30 cellular contexts compared by ENCODE assay signal in the genomic region with DNA sequence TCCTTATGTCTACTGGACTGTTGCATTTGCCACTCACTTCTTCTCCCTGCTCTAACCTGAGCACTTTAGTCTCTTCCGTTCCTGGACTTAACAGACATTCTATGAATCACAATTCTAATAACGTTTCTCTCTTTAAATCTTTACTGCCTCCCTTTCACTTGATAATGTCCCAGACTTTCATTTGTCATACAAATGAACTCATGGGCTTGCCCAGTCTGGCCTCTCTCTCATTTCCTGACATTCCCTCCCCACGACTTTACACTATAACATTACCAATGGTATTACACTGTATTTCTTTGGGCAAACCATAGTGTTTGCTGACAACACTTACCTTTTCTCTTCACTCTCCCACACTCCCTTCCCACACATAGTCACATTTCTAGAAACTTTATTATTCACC.
"Had no signal": no experiment of that assay in that cellular context is flagged by ENCODE, and none has a peak within 500 bp of the region (broad histone marks: within the 10 kb centered on the region; RNA-seq: fewer than 3 reads in every experiment).

No MANE protein-coding gene starts in this region.

- H3K4me1 ChIP-seq: ascending aorta, breast epithelium, esophagus muscularis mucosa, gastroesophageal sphincter, heart right ventricle had no signal

- H3K27me3 Mint-ChIP-seq: activated CD4-positive, alpha-beta memory T cell treated with anti-CD3 and anti-CD28 coated beads, Interleukin-2, amount 10 ng/mL, durations not matched to agents 7 days and 5 days; activated CD4-positive, alpha-beta T cell treated with anti-CD3 and anti-CD28 coated beads, Interleukin-2, amount 10 ng/mL, durations not matched to agents 7 days and 5 days; activated naive CD4-positive, alpha-beta T cell treated with anti-CD3 and anti-CD28 coated beads, Interleukin-2, amount 10 ng/mL, durations not matched to agents 7 days and 5 days; activated naive CD8-positive, alpha-beta T cell treated with anti-CD3 and anti-CD28 coated beads, Interleukin-2, amount 10 ng/mL, durations not matched to agents 7 days and 5 days; activated T-cell treated with anti-CD3 and anti-CD28 coated beads, Interleukin-2, amount 50 U/mL, for 24 hours; brain; T-helper 17 cell had no signal

- ATAC-seq: activated naive CD4-positive, alpha-beta T cell treated with anti-CD3 and anti-CD28 coated beads, Interleukin-2, amount 50 U/mL, for 72 hours; activated T-cell treated with anti-CD3 and anti-CD28 coated beads, Interleukin-2, amount 50 U/mL, for 72 hours; gastroesophageal sphincter; heart right ventricle; T-helper 17 cell had no signal

- H3K27ac Mint-ChIP-seq: activated CD4-positive, alpha-beta memory T cell treated with anti-CD3 and anti-CD28 coated beads, Interleukin-2, amount 10 ng/mL, durations not matched to agents 7 days and 5 days; activated CD4-positive, alpha-beta T cell treated with anti-CD3 and anti-CD28 coated beads, Interleukin-2, amount 10 ng/mL, durations not matched to agents 7 days and 5 days; activated naive CD4-positive, alpha-beta T cell treated with anti-CD3 and anti-CD28 coated beads, Interleukin-2, amount 10 ng/mL, durations not matched to agents 7 days and 5 days; activated naive CD4-positive, alpha-beta T cell treated with anti-CD3 and anti-CD28 coated beads, Interleukin-2, amount 50 U/mL, for 72 hours; activated naive CD8-positive, alpha-beta T cell treated with anti-CD3 and anti-CD28 coated beads, Interleukin-2, amount 10 ng/mL, durations not matched to agents 7 days and 5 days; activated T-cell treated with anti-CD3 and anti-CD28 coated beads, Interleukin-2, amount 50 U/mL, for 24 hours; activated T-cell treated with anti-CD3 and anti-CD28 coated beads, Interleukin-2, amount 50 U/mL, for 72 hours; brain; endodermal cell; T-helper 17 cell; T-helper 2 cell treated with Interferon-gamma antibody and Interleukin-4, amounts not matched to agents 5 μg/mL and 100 μg/mL, for 36 hours had no signal

- H3K4me3 Mint-ChIP-seq: activated CD4-positive, alpha-beta memory T cell treated with anti-CD3 and anti-CD28 coated beads, Interleukin-2, amount 10 ng/mL, durations not matched to agents 7 days and 5 days; activated CD4-positive, alpha-beta T cell treated with anti-CD3 and anti-CD28 coated beads, Interleukin-2, amount 10 ng/mL, durations not matched to agents 7 days and 5 days; activated naive CD4-positive, alpha-beta T cell treated with anti-CD3 and anti-CD28 coated beads, Interleukin-2, amount 10 ng/mL, durations not matched to agents 7 days and 5 days; activated naive CD8-positive, alpha-beta T cell treated with anti-CD3 and anti-CD28 coated beads, Interleukin-2, amount 10 ng/mL, durations not matched to agents 7 days and 5 days; activated T-cell treated with anti-CD3 and anti-CD28 coated beads, Interleukin-2, amount 50 U/mL, for 24 hours; activated T-cell treated with anti-CD3 and anti-CD28 coated beads, Interleukin-2, amount 50 U/mL, for 72 hours; brain; endodermal cell; T-helper 17 cell; T-helper 2 cell treated with Interferon-gamma antibody and Interleukin-4, amounts not matched to agents 5 μg/mL and 100 μg/mL, for 36 hours had no signal

- H3K9me3 ChIP-seq: ascending aorta, breast epithelium, esophagus muscularis mucosa, gastroesophageal sphincter had no signal

- H3K4me3 ChIP-seq: ascending aorta, breast epithelium, dorsolateral prefrontal cortex, esophagus muscularis mucosa, gastroesophageal sphincter, heart right ventricle had no signal

- H3K4me1 Mint-ChIP-seq: activated CD4-positive, alpha-beta memory T cell treated with anti-CD3 and anti-CD28 coated beads, Interleukin-2, amount 10 ng/mL, durations not matched to agents 7 days and 5 days; activated CD4-positive, alpha-beta T cell treated with anti-CD3 and anti-CD28 coated beads, Interleukin-2, amount 10 ng/mL, durations not matched to agents 7 days and 5 days; activated naive CD4-positive, alpha-beta T cell treated with anti-CD3 and anti-CD28 coated beads, Interleukin-2, amount 10 ng/mL, durations not matched to agents 7 days and 5 days; activated naive CD8-positive, alpha-beta T cell treated with anti-CD3 and anti-CD28 coated beads, Interleukin-2, amount 10 ng/mL, durations not matched to agents 7 days and 5 days; brain; endodermal cell; T-helper 17 cell had no signal

- FAIRE-seq: colon had no signal

- DNase-seq: activated CD4-positive, alpha-beta memory T cell treated with anti-CD3 and anti-CD28 coated beads, Interleukin-2, amount 10 ng/mL, durations not matched to agents 7 days and 5 days; activated CD4-positive, alpha-beta T cell treated with anti-CD3 and anti-CD28 coated beads for 1 hour; activated CD4-positive, alpha-beta T cell treated with anti-CD3 and anti-CD28 coated beads for 4 hours; activated CD4-positive, alpha-beta T cell treated with anti-CD3 and anti-CD28 coated beads, Interleukin-2, amount 10 ng/mL, durations not matched to agents 7 days and 5 days; activated CD4-positive, alpha-beta T cell treated with anti-CD3 and anti-CD28 coated beads, Interleukin-2, amount 50 U/mL, for 4 hours; activated CD8-positive, alpha-beta memory T cell treated with anti-CD3 and anti-CD28 coated beads, Interleukin-2, amount 50 U/mL, for 48 hours; activated gamma-delta T cell; activated naive CD4-positive, alpha-beta T cell; activated naive CD4-positive, alpha-beta T cell treated with anti-CD3 and anti-CD28 coated beads, Interleukin-2, amount 10 ng/mL, durations not matched to agents 7 days and 5 days; activated naive CD8-positive, alpha-beta T cell treated with anti-CD3 and anti-CD28 coated beads, Interleukin-2, amount 10 ng/mL, durations not matched to agents 7 days and 5 days; activated T-cell treated with anti-CD3 and anti-CD28 coated beads for 4 hours; activated T-cell treated with anti-CD3 and anti-CD28 coated beads, Interleukin-2, amount 50 U/mL, for 24 hours; activated T-cell treated with anti-CD3 and anti-CD28 coated beads, Interleukin-2, amount 50 U/mL, for 72 hours; dorsolateral prefrontal cortex; effector memory CD4-positive, alpha-beta T cell; endodermal cell; erythroblast; foreskin melanocyte; heart right ventricle; T-helper 1 cell; T-helper 17 cell; T1000 had no signal

- H3K36me3 Mint-ChIP-seq: activated naive CD4-positive, alpha-beta T cell treated with anti-CD3 and anti-CD28 coated beads, Interleukin-2, amount 10 ng/mL, durations not matched to agents 7 days and 5 days; activated naive CD4-positive, alpha-beta T cell treated with anti-CD3 and anti-CD28 coated beads, Interleukin-2, amount 50 U/mL, for 72 hours; activated naive CD8-positive, alpha-beta T cell treated with anti-CD3 and anti-CD28 coated beads, Interleukin-2, amount 10 ng/mL, durations not matched to agents 7 days and 5 days; brain had no signal

- H3K36me3 ChIP-seq: ascending aorta, breast epithelium, esophagus muscularis mucosa, gastroesophageal sphincter, heart right ventricle had no signal

- H3K27me3 ChIP-seq: ascending aorta, breast epithelium, dorsolateral prefrontal cortex, esophagus muscularis mucosa, gastroesophageal sphincter, heart right ventricle had no signal

- H3K9me3 Mint-ChIP-seq: activated CD4-positive, alpha-beta memory T cell treated with anti-CD3 and anti-CD28 coated beads, Interleukin-2, amount 10 ng/mL, durations not matched to agents 7 days and 5 days; activated CD4-positive, alpha-beta T cell treated with anti-CD3 and anti-CD28 coated beads, Interleukin-2, amount 10 ng/mL, durations not matched to agents 7 days and 5 days; activated naive CD8-positive, alpha-beta T cell treated with anti-CD3 and anti-CD28 coated beads, Interleukin-2, amount 10 ng/mL, durations not matched to agents 7 days and 5 days; activated T-cell treated with anti-CD3 and anti-CD28 coated beads, Interleukin-2, amount 50 U/mL, for 24 hours; activated T-cell treated with anti-CD3 and anti-CD28 coated beads, Interleukin-2, amount 50 U/mL, for 72 hours; brain; endodermal cell; T-helper 2 cell treated with Interferon-gamma antibody and Interleukin-4, amounts not matched to agents 5 μg/mL and 100 μg/mL, for 36 hours had no signal

- H3K27ac ChIP-seq: ascending aorta, breast epithelium, dorsolateral prefrontal cortex, esophagus muscularis mucosa, gastroesophageal sphincter, heart right ventricle had no signal
